Comparison of ENCODE assay signal across 8 cellular contexts in the genomic region with DNA sequence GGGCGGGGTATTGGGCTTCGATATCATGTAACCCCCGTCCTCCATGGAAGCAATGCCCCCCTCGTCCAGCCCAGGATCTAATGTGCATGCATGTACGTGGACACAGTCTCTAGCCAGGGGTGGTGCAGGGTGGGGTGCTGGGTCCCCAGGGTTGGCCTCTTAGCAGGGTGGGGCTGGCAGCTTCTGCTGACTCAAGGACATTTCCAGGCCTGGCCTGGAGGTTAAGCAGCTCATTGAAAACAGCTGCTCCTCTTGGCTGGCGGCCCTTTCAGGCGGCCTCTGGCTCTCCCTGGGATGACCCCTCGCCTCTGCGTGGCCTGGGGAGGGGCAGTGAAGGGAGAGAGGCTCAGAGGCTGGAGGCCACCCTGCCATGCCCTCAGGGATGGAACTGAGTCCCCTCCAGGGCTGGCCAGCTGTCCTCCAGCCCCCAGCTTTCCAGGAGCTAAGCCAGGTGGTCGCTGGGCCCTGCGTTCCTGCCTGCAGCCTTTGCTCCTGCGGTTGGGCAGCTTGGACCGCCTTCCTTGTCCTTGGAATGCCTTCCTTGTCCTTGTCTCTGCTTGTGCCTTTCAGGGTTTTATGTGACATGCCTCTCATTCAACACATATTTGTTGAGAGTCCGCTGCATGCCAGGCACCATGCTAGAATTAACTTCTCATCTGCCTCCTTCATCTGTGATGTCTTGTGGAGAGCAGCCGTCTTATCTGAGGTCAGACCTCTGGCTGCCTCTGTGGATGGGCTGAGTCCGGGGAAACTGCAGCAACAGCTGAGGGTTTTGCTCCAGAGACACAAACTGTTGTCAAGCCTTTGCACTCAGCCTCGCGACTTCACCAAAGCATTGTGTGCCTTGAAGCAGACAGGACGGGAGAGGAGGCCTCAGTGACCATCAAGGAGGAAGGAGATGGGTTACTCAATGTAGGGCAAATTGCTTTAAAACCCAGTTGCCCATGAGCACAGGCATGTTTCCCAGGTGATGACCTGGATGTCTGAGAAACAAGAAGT. TPM values are rescaled to one million over a fixed set of nuclear protein-coding genes. Genes with fewer than 3 reads are reported as not detected.
DNase-seq lines count a peak whose midpoint lies in the region; ATAC-seq and TF ChIP-seq lines count a peak whose summit lies in the region.

No MANE protein-coding gene starts in this region.

- DNase-seq in GM13976 (ENCODE audit: low spot score) (peak; percentile 46), RPMI7951 (ENCODE audit: low read depth) (peak; percentile 94), fibroblast of the aortic adventitia (ENCODE audit: low read depth) (peak; percentile 82), retina (peak; percentile 68), T1000 (lab: John Stamatoyannopoulos, UW) (no peak), substantia nigra (lab: John Stamatoyannopoulos, UW) (no peak)
- DNase-seq in central memory CD4-positive, alpha-beta T cell: no peak

- no peak overlapping the region for H3K27ac ChIP-seq in substantia nigra (ENCODE audit: low read depth, low read length, poor library complexity, severe bottlenecking)

- H3K4me3 ChIP-seq in fibroblast of the aortic adventitia (ENCODE audit: low read depth, low read length): peak overlapping the region; percentile 22

- ATAC-seq in HG03175 (IDR thresholded peaks at IDR 0.05; ENCODE audit: unreplicated experiment): no peak

- in situ Hi-C loops in GM13976 (cut with MboI; ENCODE audit: low sequenced_read_pairs, unreplicated experiment): no loop called here

- TF ChIP-seq CTCF in GM13976 (IDR thresholded peaks at IDR 0.05; ENCODE audit: borderline replicate concordance, control extremely low read depth, extremely low read depth, insufficient read depth, missing control alignments): no peak
- TF ChIP-seq CTCF in fibroblast of the aortic adventitia (IDR thresholded peaks at IDR 0.05; ENCODE audit: insufficient read depth, low read length): no peak

RNA-seq across cellular contexts. Expression of a gene that starts 26.7 kb away (rescaled TPM):
- 124 and 152 TPM in 2 replicates for total RNA-seq in RPMI7951 (2014; rRNA removed; shearing (Covaris generic))
- total RNA-seq in fibroblast of the aortic adventitia (ENCODE audit: low replicate concordance): 170 and 245 TPM in 2 replicates

Comparison
In these comparisons a context has a peak if more than half of its experiments do, and no peak if none do; other contexts are left out.
1. DNase-seq: peak in GM13976 (single experiment), RPMI7951 (single experiment), fibroblast of the aortic adventitia (single experiment) and retina (single experiment); none in central memory CD4-positive, alpha-beta T cell (single experiment), T1000 (single experiment) and substantia nigra (0 of 49).